Comparison of ENCODE assay signal across 34 cellular contexts in genomic region chr4:6401797-6402196, GRCh38.
"Had no signal": no experiment of that assay in that cellular context is flagged by ENCODE, and none has a peak within 500 bp of the region (broad histone marks: within the 10 kb centered on the region; RNA-seq: fewer than 3 reads in every experiment).

No MANE protein-coding gene starts in this region.

- H3K4me1 ChIP-seq: adrenal gland, colonic mucosa, gastroesophageal sphincter had no signal

- ATAC-seq: activated CD4-positive, alpha-beta T cell treated with anti-CD3 and anti-CD28 coated beads for 36 hours; activated CD8-positive, alpha-beta memory T cell treated with anti-CD3 and anti-CD28 coated beads, Interleukin-2, amount 10 ng/mL, durations not matched to agents 7 days and 5 days; activated CD8-positive, alpha-beta T cell treated with anti-CD3 and anti-CD28 coated beads, Interleukin-2, amount 10 ng/mL, durations not matched to agents 7 days and 5 days; activated naive CD8-positive, alpha-beta T cell treated with anti-CD3 and anti-CD28 coated beads, Interleukin-2, amount 50 U/mL, for 24 hours; body of pancreas; gastroesophageal sphincter; T-helper 17 cell had no signal

- H3K4me3 ChIP-seq: adrenal gland, body of pancreas, colonic mucosa, esophagus squamous epithelium, gastroesophageal sphincter had no signal

- H3K4me3 Mint-ChIP-seq: activated CD4-positive, alpha-beta memory T cell treated with anti-CD3 and anti-CD28 coated beads for 36 hours; activated CD4-positive, alpha-beta T cell treated with anti-CD3 and anti-CD28 coated beads for 36 hours; activated CD4-positive, alpha-beta T cell treated with anti-CD3 and anti-CD28 coated beads, Interleukin-2, amount 10 ng/mL, durations not matched to agents 24 days and 14 days; activated CD8-positive, alpha-beta memory T cell treated with anti-CD3 and anti-CD28 coated beads, Interleukin-2, amount 10 ng/mL, durations not matched to agents 7 days and 5 days; activated CD8-positive, alpha-beta T cell treated with anti-CD3 and anti-CD28 coated beads, Interleukin-2, amount 10 ng/mL, durations not matched to agents 7 days and 5 days; activated naive CD4-positive, alpha-beta T cell treated with anti-CD3 and anti-CD28 coated beads for 36 hours; activated naive CD4-positive, alpha-beta T cell treated with anti-CD3 and anti-CD28 coated beads, Interleukin-2, amount 50 U/mL, for 24 hours; activated naive CD8-positive, alpha-beta T cell treated with anti-CD3 and anti-CD28 coated beads for 36 hours; activated naive CD8-positive, alpha-beta T cell treated with anti-CD3 and anti-CD28 coated beads, Interleukin-2, amount 50 U/mL, for 24 hours; activated T-helper 1 cell treated with anti-CD3 and anti-CD28 coated beads, Interleukin-12 subunit alpha, Interleukin-12 subunit beta, Interleukin-2, Interleukin-4 antibody, amounts not matched to agents 30 ng/mL and 10 ng/mL and 1 ng/mL, durations not matched to agents 14 hours and 24 hours and 36 hours; T-helper 17 cell; T-helper 2 cell treated with Interferon-gamma antibody and Interleukin-4, amounts not matched to agents 5 μg/mL and 100 μg/mL, for 36 hours had no signal

- H3K4me1 Mint-ChIP-seq: activated CD4-positive, alpha-beta T cell treated with anti-CD3 and anti-CD28 coated beads for 36 hours; activated naive CD4-positive, alpha-beta T cell treated with anti-CD3 and anti-CD28 coated beads, Interleukin-2, amount 50 U/mL, for 24 hours; activated naive CD8-positive, alpha-beta T cell treated with anti-CD3 and anti-CD28 coated beads for 36 hours; activated naive CD8-positive, alpha-beta T cell treated with anti-CD3 and anti-CD28 coated beads, Interleukin-2, amount 50 U/mL, for 24 hours had no signal

- DNase-seq: activated CD4-positive, alpha-beta memory T cell treated with anti-CD3 and anti-CD28 coated beads for 36 hours; activated CD4-positive, alpha-beta T cell treated with anti-CD3 and anti-CD28 coated beads for 36 hours; activated CD4-positive, alpha-beta T cell treated with anti-CD3 and anti-CD28 coated beads, Interleukin-2, amount 10 ng/mL, durations not matched to agents 24 days and 14 days; activated CD4-positive, CD25-positive, alpha-beta regulatory T cell; activated CD4-positive, CD25-positive, alpha-beta regulatory T cell treated with anti-CD3 and anti-CD28 coated beads, Interleukin-2, amount 50 U/mL, for 72 hours; activated CD8-positive, alpha-beta memory T cell treated with anti-CD3 and anti-CD28 coated beads, Interleukin-2, amount 10 ng/mL, durations not matched to agents 7 days and 5 days; activated CD8-positive, alpha-beta memory T cell treated with anti-CD3 and anti-CD28 coated beads, Interleukin-2, amount 50 U/mL, for 4 hours; activated CD8-positive, alpha-beta T cell treated with anti-CD3 and anti-CD28 coated beads, Interleukin-2, amount 10 ng/mL, durations not matched to agents 7 days and 5 days; activated effector memory CD4-positive, alpha-beta T cell treated with anti-CD3 and anti-CD28 coated beads, Interleukin-2, amount 50 U/mL, for 16 hours; activated naive CD4-positive, alpha-beta T cell treated with anti-CD3 and anti-CD28 coated beads for 36 hours; activated naive CD8-positive, alpha-beta T cell treated with anti-CD3 and anti-CD28 coated beads for 36 hours; activated naive CD8-positive, alpha-beta T cell treated with anti-CD3 and anti-CD28 coated beads, Interleukin-2, amount 50 U/mL, for 24 hours; activated T-cell treated with anti-CD3 and anti-CD28 coated beads, Interleukin-2, amount 50 U/mL, for 1 hour; activated T-cell treated with anti-CD3 and anti-CD28 coated beads, Interleukin-2, amount 50 U/mL, for 48 hours; adrenal gland; amygdala; aorta; body of pancreas; caudate nucleus; colonic mucosa; effector CD8-positive, alpha-beta T cell; esophagus squamous epithelium; foreskin melanocyte; T-helper 1 cell; T-helper 17 cell; T1000 had no signal

- H3K27me3 ChIP-seq: colonic mucosa had no signal

- H3K9me3 ChIP-seq: adrenal gland, body of pancreas, colonic mucosa, esophagus squamous epithelium, gastroesophageal sphincter had no signal

- H3K36me3 Mint-ChIP-seq: activated CD4-positive, alpha-beta memory T cell treated with anti-CD3 and anti-CD28 coated beads for 36 hours; activated CD8-positive, alpha-beta memory T cell treated with anti-CD3 and anti-CD28 coated beads, Interleukin-2, amount 10 ng/mL, durations not matched to agents 7 days and 5 days; activated naive CD8-positive, alpha-beta T cell treated with anti-CD3 and anti-CD28 coated beads for 36 hours had no signal

- H3K9me3 Mint-ChIP-seq: activated CD4-positive, alpha-beta memory T cell treated with anti-CD3 and anti-CD28 coated beads for 36 hours; activated CD4-positive, alpha-beta T cell treated with anti-CD3 and anti-CD28 coated beads, Interleukin-2, amount 10 ng/mL, durations not matched to agents 24 days and 14 days; activated naive CD4-positive, alpha-beta T cell treated with anti-CD3 and anti-CD28 coated beads for 36 hours; activated naive CD4-positive, alpha-beta T cell treated with anti-CD3 and anti-CD28 coated beads, Interleukin-2, amount 50 U/mL, for 24 hours; activated naive CD8-positive, alpha-beta T cell treated with anti-CD3 and anti-CD28 coated beads for 36 hours; activated naive CD8-positive, alpha-beta T cell treated with anti-CD3 and anti-CD28 coated beads, Interleukin-2, amount 50 U/mL, for 24 hours; activated T-helper 1 cell treated with anti-CD3 and anti-CD28 coated beads, Interleukin-12 subunit alpha, Interleukin-12 subunit beta, Interleukin-2, Interleukin-4 antibody, amounts not matched to agents 30 ng/mL and 10 ng/mL and 1 ng/mL, durations not matched to agents 14 hours and 24 hours and 36 hours; activated T-helper 2 cell treated with anti-CD3 and anti-CD28 coated beads, Interferon-gamma antibody, Interleukin-2, Interleukin-4, amounts not matched to agents 10 μg/mL and 5 μg/mL and 100 μg/mL, durations not matched to agents 14 hours and 24 hours and 36 hours; T-helper 2 cell treated with Interferon-gamma antibody and Interleukin-4, amounts not matched to agents 5 μg/mL and 100 μg/mL, for 36 hours had no signal

- FAIRE-seq: endometrium, endothelial cell of umbilical vein had no signal

- H3K27ac ChIP-seq: adrenal gland, body of pancreas, colonic mucosa, epithelial cell of prostate, esophagus squamous epithelium, gastroesophageal sphincter had no signal

- H3K36me3 ChIP-seq: adrenal gland, colonic mucosa, esophagus squamous epithelium, gastroesophageal sphincter had no signal

- H3K27ac Mint-ChIP-seq: activated CD4-positive, alpha-beta memory T cell treated with anti-CD3 and anti-CD28 coated beads for 36 hours; activated CD4-positive, alpha-beta T cell treated with anti-CD3 and anti-CD28 coated beads for 36 hours; activated CD4-positive, alpha-beta T cell treated with anti-CD3 and anti-CD28 coated beads, Interleukin-2, amount 10 ng/mL, durations not matched to agents 24 days and 14 days; activated CD8-positive, alpha-beta memory T cell treated with anti-CD3 and anti-CD28 coated beads, Interleukin-2, amount 10 ng/mL, durations not matched to agents 7 days and 5 days; activated CD8-positive, alpha-beta T cell treated with anti-CD3 and anti-CD28 coated beads, Interleukin-2, amount 10 ng/mL, durations not matched to agents 7 days and 5 days; activated naive CD4-positive, alpha-beta T cell treated with anti-CD3 and anti-CD28 coated beads for 36 hours; activated naive CD4-positive, alpha-beta T cell treated with anti-CD3 and anti-CD28 coated beads, Interleukin-2, amount 50 U/mL, for 24 hours; activated naive CD8-positive, alpha-beta T cell treated with anti-CD3 and anti-CD28 coated beads for 36 hours; activated naive CD8-positive, alpha-beta T cell treated with anti-CD3 and anti-CD28 coated beads, Interleukin-2, amount 50 U/mL, for 24 hours; activated T-helper 1 cell treated with anti-CD3 and anti-CD28 coated beads, Interleukin-12 subunit alpha, Interleukin-12 subunit beta, Interleukin-2, Interleukin-4 antibody, amounts not matched to agents 30 ng/mL and 10 ng/mL and 1 ng/mL, durations not matched to agents 14 hours and 24 hours and 36 hours; activated T-helper 2 cell treated with anti-CD3 and anti-CD28 coated beads, Interferon-gamma antibody, Interleukin-2, Interleukin-4, amounts not matched to agents 10 μg/mL and 5 μg/mL and 100 μg/mL, durations not matched to agents 14 hours and 24 hours and 36 hours; T-helper 17 cell; T-helper 2 cell treated with Interferon-gamma antibody and Interleukin-4, amounts not matched to agents 5 μg/mL and 100 μg/mL, for 36 hours had no signal
